In genomic region chr5:22965960-22966359, GRCh38 we compare ENCODE assay signal across 2 cellular contexts.
TF ChIP-seq lines count a peak whose summit lies in the region.

No MANE protein-coding gene starts in this region.

TF ChIP-seq in GM12878, 131 proteins besides CTCF, POLR2A, EP300 and RAD21 (continued from another document):
- TF ChIP-seq REST (IDR thresholded peaks at IDR 0.05; ENCODE audit: low read depth, low read length) (no peak), PML (IDR thresholded peaks at IDR 0.05; ENCODE audit: low read length) (no peak), CREM (IDR thresholded peaks at IDR 0.05; ENCODE audit: low read depth) (no peak), ZBTB33 (IDR thresholded peaks at IDR 0.05) (no peak), TARDBP (IDR thresholded peaks at IDR 0.05; ENCODE audit: borderline replicate concordance) (no peak), ZBTB4 (CRISPR knock-in tag; IDR thresholded peaks at IDR 0.05) (no peak), DPF2 (IDR thresholded peaks at IDR 0.05) (peak; percentile 60; the same call in 1 of the 2 replicates), EZH2 (IDR thresholded peaks at IDR 0.05; ENCODE audit: borderline replicate concordance, control insufficient read depth, low read depth, low read length) (no peak), TAF1 (IDR thresholded peaks at IDR 0.05; ENCODE audit: borderline replicate concordance, low read depth, low read length) (no peak), STAT3 (IDR thresholded peaks at IDR 0.05; ENCODE audit: low read depth, low read length) (no peak), SUZ12 (IDR thresholded peaks at IDR 0.05; ENCODE audit: unreplicated experiment) (no peak), MEF2B (IDR thresholded peaks at IDR 0.05; ENCODE audit: partially characterized antibody, poor library complexity, severe bottlenecking) (peak; percentile 67), GATAD2B (conservative IDR thresholded peaks at IDR 0.05; ENCODE audit: low read depth) (0 out of 2 replicates have a peak, but pooled peaks have one; percentile 22), SRF (IDR thresholded peaks at IDR 0.05; ENCODE audit: low read depth in 2 of 2, low read length in 2 of 2) (no peak), RUNX3 (IDR thresholded peaks at IDR 0.05; ENCODE audit: low read length) (no peak), MAX (IDR thresholded peaks at IDR 0.05; ENCODE audit: low read depth, low read length) (no peak)
TF ChIP-seq in GM12878: peak in this region for 5.

TF ChIP-seq in WTC11, 78 proteins besides CTCF, POLR2A, EP300 and RAD21 (continued from another document):
- TF ChIP-seq ATF2 (CRISPR knock-in tag; IDR thresholded peaks at IDR 0.05; ENCODE audit: borderline replicate concordance, low read depth) (no peak), GTF2I (CRISPR knock-in tag; conservative IDR thresholded peaks at IDR 0.05) (no peak), ZNF512 (CRISPR knock-in tag; IDR thresholded peaks at IDR 0.05; ENCODE audit: borderline replicate concordance) (no peak), ERG (CRISPR knock-in tag; IDR thresholded peaks at IDR 0.05) (no peak), FOXP4 (CRISPR knock-in tag; IDR thresholded peaks at IDR 0.05) (no peak), TP53 (CRISPR knock-in tag; IDR thresholded peaks at IDR 0.05) (no peak), NR2C2 (CRISPR knock-in tag; IDR thresholded peaks at IDR 0.05) (no peak), E2F1 (CRISPR knock-in tag; IDR thresholded peaks at IDR 0.05) (no peak), RELA (CRISPR knock-in tag; IDR thresholded peaks at IDR 0.05; ENCODE audit: borderline replicate concordance) (no peak), JUN (CRISPR knock-in tag; IDR thresholded peaks at IDR 0.05) (no peak)
